Comparison of ENCODE assay signal across 22 cellular contexts in the genomic region with DNA sequence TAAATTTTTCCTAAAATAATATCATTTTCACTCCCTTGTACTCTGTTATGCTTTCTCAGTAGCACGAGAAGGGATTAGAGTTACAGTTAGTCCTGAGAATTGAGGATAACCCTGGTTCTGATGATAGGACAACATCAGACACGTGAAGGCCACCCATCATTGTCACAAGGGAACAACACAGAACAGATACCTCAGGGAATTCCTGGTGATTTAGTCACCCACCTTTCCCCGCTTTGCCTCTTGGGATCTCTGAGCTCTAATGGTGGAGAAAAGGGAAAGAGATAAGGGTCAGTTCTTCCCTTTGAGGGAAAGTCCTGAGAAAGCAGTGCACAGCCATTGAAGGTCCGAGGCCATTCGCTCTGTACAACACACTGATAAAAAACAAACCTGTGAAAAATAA.
A peak's percentile ranks its signal among the peaks of the same experiment; 100 is the strongest.
DNase-seq lines count a peak whose midpoint lies in the region; ATAC-seq lines count a peak whose summit lies in the region.
"Had no signal": no experiment of that assay in that cellular context is flagged by ENCODE, and none has a peak within 500 bp of the region (broad histone marks: within the 10 kb centered on the region; RNA-seq: fewer than 3 reads in every experiment).

No MANE protein-coding gene starts in this region.

- no peak overlapping the region for H3K27ac Mint-ChIP-seq in stimulated activated naive B cell treated with anti-CD40 and anti-IgM and Interleukin-4, amounts not matched to agents 10 μg/mL and 1 μg/mL and 100 μg/mL, for 72 hours
- H3K27ac Mint-ChIP-seq: CD4-positive, alpha-beta memory T cell; H9; HFFc6 had no signal

- H3K36me3 Mint-ChIP-seq in stimulated activated naive B cell treated with anti-CD40 and anti-IgM and Interleukin-4, amounts not matched to agents 10 μg/mL and 1 μg/mL and 100 μg/mL, for 72 hours = no peaks in the 10 kb centered on the region
- H3K36me3 Mint-ChIP-seq: CD4-positive, alpha-beta memory T cell had no signal

- H3K4me3 ChIP-seq in SJCRH30 (no peak overlapping the region), mesodermal cell (ENCODE audit: extremely low read depth, insufficient read depth, low read length, poor library complexity, severe bottlenecking) (no peak overlapping the region)
- H3K4me3 ChIP-seq: BLaER1, K562, MG63, SK-N-MC had no signal

- H3K4me1 Mint-ChIP-seq in stimulated activated naive B cell treated with anti-CD40 and anti-IgM and Interleukin-4, amounts not matched to agents 10 μg/mL and 1 μg/mL and 100 μg/mL, for 72 hours = no peaks in the 10 kb centered on the region
- H3K4me1 Mint-ChIP-seq: CD4-positive, alpha-beta memory T cell had no signal

- no peaks in the 10 kb centered on the region for H3K9me3 Mint-ChIP-seq in stimulated activated naive B cell treated with anti-CD40 and anti-IgM and Interleukin-4, amounts not matched to agents 10 μg/mL and 1 μg/mL and 100 μg/mL, for 72 hours
- H3K9me3 Mint-ChIP-seq: CD4-positive, alpha-beta memory T cell; H9; HFFc6 had no signal

- no peaks in the 10 kb centered on the region for H3K27me3 ChIP-seq in SJCRH30
- H3K27me3 ChIP-seq: BLaER1, MG63 had no signal

- no peaks in the 10 kb centered on the region for H3K36me3 ChIP-seq in SJCRH30
- H3K36me3 ChIP-seq in mesodermal cell (ENCODE audit: control insufficient read depth, insufficient read depth, low read length) = no peaks in the 10 kb centered on the region
- H3K36me3 ChIP-seq: BLaER1, MG63 had no signal

- peaks cover 40% of the 10 kb centered on the region for H3K4me1 ChIP-seq in SJCRH30
- H3K4me1 ChIP-seq in mesodermal cell (ENCODE audit: control insufficient read depth, insufficient read depth, low read length, poor library complexity, severe bottlenecking) = peaks cover 12% of the 10 kb centered on the region
- H3K4me1 ChIP-seq: BLaER1 had no signal

- peak overlapping the region; percentile 83 for H3K27ac ChIP-seq in SJCRH30
- H3K27ac ChIP-seq in mesodermal cell (ENCODE audit: low read depth, low read length, severe bottlenecking) = peak overlapping the region; percentile 54
- H3K27ac ChIP-seq: BLaER1, HL-60, SK-N-MC had no signal

- DNase-seq in DMS153 (lab: John Stamatoyannopoulos, UW) (peak; percentile 10), NCI-H146 (lab: John Stamatoyannopoulos, UW) (peak; percentile 52), SJCRH30 (no peak), hippocampal formation (lab: John Stamatoyannopoulos, UW) (no peak), T-helper 9 cell (no peak), DMS79 treated with DMSO at 0.1 percent for 48 hours (lab: John Stamatoyannopoulos, UW) (no peak)
- no peak for DNase-seq in stimulated activated naive B cell treated with anti-CD40 and anti-IgM and Interleukin-4, amounts not matched to agents 10 μg/mL and 1 μg/mL and 100 μg/mL, for 72 hours
- DNase-seq: ACHN; CD4-positive, alpha-beta memory T cell; H9; HFFc6; MG63; NCI-H187 treated with DMSO at 0.1 percent for 48 hours; NCI-H226; RPMI8226; SW 1271 had no signal

- H3K9me3 ChIP-seq in SJCRH30 (replicated peaks) = no peaks in the 10 kb centered on the region
- H3K9me3 ChIP-seq in mesodermal cell (ENCODE audit: control insufficient read depth, low read length) = no peaks in the 10 kb centered on the region
- H3K9me3 ChIP-seq: BLaER1, MG63 had no signal

- WGBS in mesodermal cell (ENCODE audit: insufficient coverage in 2 of 2), 2 experiments = 92% methylated on average over 2 of the region's 5 CpGs; no CpG with 5 or more reads in 1 of the 2 experiments

- H3K27me3 Mint-ChIP-seq in stimulated activated naive B cell treated with anti-CD40 and anti-IgM and Interleukin-4, amounts not matched to agents 10 μg/mL and 1 μg/mL and 100 μg/mL, for 72 hours = no peaks in the 10 kb centered on the region

- no peak overlapping the region for H3K4me3 Mint-ChIP-seq in stimulated activated naive B cell treated with anti-CD40 and anti-IgM and Interleukin-4, amounts not matched to agents 10 μg/mL and 1 μg/mL and 100 μg/mL, for 72 hours
- H3K4me3 Mint-ChIP-seq: CD4-positive, alpha-beta memory T cell; H9; HFFc6 had no signal

- no peak for ATAC-seq in stimulated activated naive B cell treated with anti-CD40 and anti-IgM and Interleukin-4, amounts not matched to agents 10 μg/mL and 1 μg/mL and 100 μg/mL, for 72 hours (replicated peaks)
- ATAC-seq: HepG2, K562 had no signal

Comparison
In these comparisons a context has a peak if more than half of its experiments do, and no peak if none do; other contexts are left out.
1. DNase-seq: peak in DMS153 (single experiment) and NCI-H146 (single experiment); none in SJCRH30 (0 of 2), hippocampal formation (0 of 2), stimulated activated naive B cell treated with anti-CD40 and anti-IgM and Interleukin-4, amounts not matched to agents 10 μg/mL and 1 μg/mL and 100 μg/mL, for 72 hours (single experiment), T-helper 9 cell (single experiment) and DMS79 treated with DMSO at 0.1 percent for 48 hours (single experiment).